Comparison of ENCODE assay signal across 24 cellular contexts in the genomic region with DNA sequence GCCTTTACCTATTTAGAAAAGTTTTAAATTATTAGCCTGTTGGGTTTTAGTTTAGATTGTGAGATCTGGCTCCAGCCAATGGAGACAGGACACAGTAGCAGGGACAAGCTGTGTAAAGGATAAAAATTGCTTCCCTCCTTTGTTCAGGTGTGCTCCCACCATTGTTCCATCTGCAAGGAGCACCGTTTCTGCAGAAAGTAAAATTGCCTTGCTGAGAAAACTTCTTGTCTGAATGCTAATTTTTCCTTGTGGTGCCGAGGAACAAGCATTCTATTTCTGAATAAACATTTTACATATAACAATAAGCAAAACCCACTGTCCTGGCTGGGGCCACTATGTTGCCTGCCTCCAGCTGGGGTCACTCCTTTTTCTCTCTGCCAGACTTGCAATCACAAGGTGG.
A peak's percentile ranks its signal among the peaks of the same experiment; 100 is the strongest.
DNase-seq lines count a peak whose midpoint lies in the region; ATAC-seq, FAIRE-seq and TF ChIP-seq lines count a peak whose summit lies in the region.
"Had no signal": no experiment of that assay in that cellular context is flagged by ENCODE, and none has a peak within 500 bp of the region (broad histone marks: within the 10 kb centered on the region; RNA-seq: fewer than 3 reads in every experiment).

No MANE protein-coding gene starts in this region.

- no peaks in the 10 kb centered on the region for H3K27me3 ChIP-seq in HCT116 (ENCODE audit: insufficient read depth, low read length)
- no peaks in the 10 kb centered on the region for H3K27me3 ChIP-seq in GM12878 (replicated peaks in 1 of 2; ENCODE audit: control insufficient read depth in 2 of 2, insufficient read depth in 2 of 2, low read length in 1 of 2)
- H3K27me3 ChIP-seq: Peyer's patch had no signal

- H3K4me1 Mint-ChIP-seq in activated CD8-positive, alpha-beta memory T cell treated with anti-CD3 and anti-CD28 coated beads, Interleukin-2, amount 10 ng/mL, durations not matched to agents 7 days and 5 days, result no peaks in the 10 kb centered on the region
- H3K4me1 Mint-ChIP-seq: CD4-positive, CD25-positive, alpha-beta regulatory T cell had no signal

- H3K27ac ChIP-seq in HCT116 (ENCODE audit: low read depth, low read length) (no peak overlapping the region), GM12878 (ENCODE audit: control insufficient read depth, insufficient read depth) (no peak overlapping the region)
- H3K27ac ChIP-seq: Peyer's patch, SK-N-MC had no signal

- SMC1A ChIA-PET in GM12878 (lab: Charles Lee; ENCODE audit: uncharacterized antibody, unreplicated experiment), result no interaction called here

- H3K4me3 ChIP-seq in HCT116 (replicated peaks in 1 of 2; ENCODE audit: low read depth in 1 of 2, low read length in 2 of 2), result no peak overlapping the region
- no peak overlapping the region for H3K4me3 ChIP-seq in GM12878
- H3K4me3 ChIP-seq: Peyer's patch, SK-N-MC had no signal

- POLR2A ChIA-PET in HCT116 (lab: Charles Lee), result no interaction called here
- POLR2A ChIA-PET in GM12878 (lab: Charles Lee), result no interaction called here

- TF ChIP-seq POLR2A in HCT116 (IDR thresholded peaks at IDR 0.05; ENCODE audit: borderline replicate concordance, extremely low read depth, insufficient read depth, insufficient read length) (no peak), GM12878 (IDR thresholded peaks at IDR 0.05; ENCODE audit: low read depth, low read length) (no peak)

- BruUV-seq in HCT116 (replicated peaks; lab: Mats Ljungman, UMichigan) (no TSS peak), GM12878 (replicated peaks; lab: Mats Ljungman, UMichigan) (no TSS peak)

- no peak for FAIRE-seq in GM12878 (lab: Jason Lieb, UNC)
- FAIRE-seq: H1, HepG2 had no signal

- CTCF ChIA-PET in HCT116 (lab: Charles Lee) (interaction anchor here (0.7 to 2.0 kb wide), 2 partner anchors 22 to 242 kb away, joined by 3 to 5 read pairs; no protein-coding TSS in a partner anchor), GM12878 (lab: Yijun Ruan, JAX) (interaction anchor here (3.8 to 4.8 kb wide), 2 partner anchors 45 to 242 kb away, joined by 14 to 37 read pairs; no protein-coding TSS in a partner anchor)
- CTCF ChIA-PET in activated CD8-positive, alpha-beta memory T cell treated with anti-CD3 and anti-CD28 coated beads, Interleukin-2, amount 10 ng/mL, durations not matched to agents 7 days and 5 days (lab: Charles Lee), result interaction anchor here (1.1 to 1.8 kb wide), 3 partner anchors 45 to 244 kb away, joined by 3 to 6 read pairs (median 3); no protein-coding TSS in a partner anchor

- H3K36me3 ChIP-seq in HCT116 (ENCODE audit: control insufficient read depth in 1 of 2, insufficient read depth in 2 of 2, low read length in 2 of 2) (no peaks in the 10 kb centered on the region; a peak in 1 of 4 replicates), GM12878 (ENCODE audit: control insufficient read depth in 2 of 2, insufficient read depth in 2 of 2, low read length in 1 of 2) (no peaks in the 10 kb centered on the region)
- H3K36me3 ChIP-seq: Peyer's patch had no signal

- WGBS in GM12878 (ENCODE audit: insufficient coverage, insufficient replicate concordance, low lambda C conversion rate, missing lambda C conversion rate), result 24% methylated on average over 2 of the region's 2 CpGs

- TF ChIP-seq EP300 in GM12878 (IDR thresholded peaks at IDR 0.05; ENCODE audit: borderline replicate concordance in 1 of 2, control insufficient read depth in 1 of 2, low read depth in 2 of 2, low read length in 2 of 2), result no peak

- intact Hi-C loops in HCT116 (cut with micrococcal nuclease) (no loop called here), GM12878 (cut with micrococcal nuclease; ENCODE audit: unreplicated experiment) (no loop called here), left ventricle myocardium superior (cut with micrococcal nuclease) (no loop called here)

- H3K79me2 ChIP-seq in HCT116 (ENCODE audit: insufficient read depth, low read length) (no peaks in the 10 kb centered on the region), GM12878 (ENCODE audit: control insufficient read depth, insufficient read depth, low read length) (no peaks in the 10 kb centered on the region)

- no peak overlapping the region for H3K9ac ChIP-seq in HCT116 (ENCODE audit: low read length)
- H3K9ac ChIP-seq in GM12878 (ENCODE audit: control insufficient read depth, insufficient read depth, low read length), result no peak overlapping the region

- RAD21 ChIA-PET in HCT116 (lab: Charles Lee; ENCODE audit: low non-redundant PET in 1 of 2, low total read pairs in 2 of 2, uncharacterized antibody in 2 of 2, unreplicated experiment in 2 of 2) (no interaction called here), GM12878 (lab: Charles Lee; ENCODE audit: unreplicated experiment) (no interaction called here)

- H3K4me2 ChIP-seq in HCT116 (ENCODE audit: low read length) (no peak overlapping the region), GM12878 (ENCODE audit: control insufficient read depth, insufficient read depth) (no peak overlapping the region)

- TF ChIP-seq CTCF in HCT116 (IDR thresholded peaks at IDR 0.05 in 2 of 3, conservative IDR thresholded peaks at IDR 0.05 in 1 of 3; ENCODE audit: borderline replicate concordance in 1 of 3, insufficient read depth in 1 of 3, low read depth in 2 of 3, low read length in 2 of 3) (no peak), GM12878 (IDR thresholded peaks at IDR 0.05 in 2 of 3, conservative IDR thresholded peaks at IDR 0.05 in 1 of 3; ENCODE audit: control insufficient read depth in 2 of 3, extremely low read depth in 1 of 3, insufficient read depth in 1 of 3, low read depth in 3 of 3, low read length in 3 of 3) (no peak)

- H3K36me3 Mint-ChIP-seq in activated CD8-positive, alpha-beta memory T cell treated with anti-CD3 and anti-CD28 coated beads, Interleukin-2, amount 10 ng/mL, durations not matched to agents 7 days and 5 days, result no peaks in the 10 kb centered on the region
- H3K36me3 Mint-ChIP-seq: CD4-positive, CD25-positive, alpha-beta regulatory T cell had no signal

- in situ Hi-C loops in GM12878 (cut with MboI), result no loop called here

- no peak overlapping the region for H3K4me3 Mint-ChIP-seq in activated CD8-positive, alpha-beta memory T cell treated with anti-CD3 and anti-CD28 coated beads, Interleukin-2, amount 10 ng/mL, durations not matched to agents 7 days and 5 days
- H3K4me3 Mint-ChIP-seq: CD4-positive, CD25-positive, alpha-beta regulatory T cell had no signal

- H4K20me1 ChIP-seq in HCT116 (ENCODE audit: insufficient read depth), result no peaks in the 10 kb centered on the region
- no peaks in the 10 kb centered on the region for H4K20me1 ChIP-seq in GM12878 (ENCODE audit: control insufficient read depth, insufficient read depth)

- no peaks in the 10 kb centered on the region for H3K27me3 Mint-ChIP-seq in activated CD8-positive, alpha-beta memory T cell treated with anti-CD3 and anti-CD28 coated beads, Interleukin-2, amount 10 ng/mL, durations not matched to agents 7 days and 5 days

- no peak for TF ChIP-seq RAD21 in HCT116 (IDR thresholded peaks at IDR 0.05; ENCODE audit: low read depth)
- TF ChIP-seq RAD21 in GM12878 (IDR thresholded peaks at IDR 0.05; ENCODE audit: insufficient read depth, low read depth, low read length), result no peak

- ATAC-seq in HCT116, result no peak
- ATAC-seq in GM12878, result no peak
- no peak for ATAC-seq in SK-N-SH treated with all-trans-retinoic acid at 6 μM for 48 hours
- no peak for ATAC-seq in left ventricle myocardium superior
- no peak for ATAC-seq in activated CD8-positive, alpha-beta memory T cell treated with anti-CD3 and anti-CD28 coated beads, Interleukin-2, amount 10 ng/mL, durations not matched to agents 7 days and 5 days

- H3K9me3 ChIP-seq in HCT116 (ENCODE audit: control insufficient read depth in 1 of 2, insufficient read depth in 1 of 2, low read depth in 1 of 2, low read length in 2 of 2) (peaks cover 7 to 11% of the 10 kb centered on the region in 2 experiments; a peak in 1 of 4 replicates), GM12878 (replicated peaks; ENCODE audit: control insufficient read depth, insufficient read depth, low read length) (peaks cover 5% of the 10 kb centered on the region; the same call in 2 of the 3 replicates)

- H3K27ac Mint-ChIP-seq in activated CD8-positive, alpha-beta memory T cell treated with anti-CD3 and anti-CD28 coated beads, Interleukin-2, amount 10 ng/mL, durations not matched to agents 7 days and 5 days, result no peak overlapping the region
- H3K27ac Mint-ChIP-seq: CD4-positive, CD25-positive, alpha-beta regulatory T cell had no signal

- DNase-seq in HCT116 (ENCODE audit: low read depth, low spot score) (no peak), NCI-H69 (lab: John Stamatoyannopoulos, UW) (peak; percentile 9), GM12878 (ENCODE audit: low read depth, low spot score) (no peak), mesenteric fat pad (ENCODE audit: low spot score) (peak; percentile 37), left ventricle myocardium superior (no peak), NOMO-1 (lab: John Stamatoyannopoulos, UW; ENCODE audit: unreplicated experiment in 2 of 2) (no peak)
- no peak for DNase-seq in activated CD8-positive, alpha-beta memory T cell treated with anti-CD3 and anti-CD28 coated beads, Interleukin-2, amount 10 ng/mL, durations not matched to agents 7 days and 5 days
- DNase-seq: CD4-positive, CD25-positive, alpha-beta regulatory T cell; DMS153; HCEC 1CT; NCI-H1092 treated with DMSO at 0.1 percent for 48 hours; NCI-H1436; NCI-H187 treated with DMSO at 0.1 percent for 48 hours; NCI-H2107; NCI-H524 treated with DMSO at 0.1 percent for 48 hours; NCI-H82; NK-92 treated with Interleukin-12 subunit alpha and Interleukin-12 subunit beta, amount 100 ng/mL, for 24 hours; Peyer's patch; SIG-M5; SW 1271 had no signal

- H3K4me1 ChIP-seq in HCT116 (ENCODE audit: control insufficient read depth in 1 of 2, insufficient read depth in 2 of 2, low read length in 2 of 2) (peaks cover 0 to 4% of the 10 kb centered on the region in 2 experiments; a peak in 2 of 4 replicates), GM12878 (ENCODE audit: control insufficient read depth, insufficient read depth, low read length) (no peaks in the 10 kb centered on the region; the same call in 1 of the 2 replicates)
- H3K4me1 ChIP-seq: Peyer's patch had no signal

- H3K9me2 ChIP-seq in HCT116 (ENCODE audit: insufficient read depth), result no peaks in the 10 kb centered on the region

- peaks cover 2% of the 10 kb centered on the region for H3K9me3 Mint-ChIP-seq in activated CD8-positive, alpha-beta memory T cell treated with anti-CD3 and anti-CD28 coated beads, Interleukin-2, amount 10 ng/mL, durations not matched to agents 7 days and 5 days (ENCODE audit: low read depth)

- H2AFZ ChIP-seq in HCT116 (ENCODE audit: low read depth, low read length, poor library complexity, severe bottlenecking) (no peak overlapping the region), GM12878 (ENCODE audit: control insufficient read depth, low read depth, low read length) (no peak overlapping the region)

TF ChIP-seq in HCT116, 20 proteins besides CTCF, POLR2A, EP300 and RAD21:
- TF ChIP-seq EZH2phosphoT487 (IDR thresholded peaks at IDR 0.05; ENCODE audit: borderline replicate concordance), result no peak
- peak; percentile 89 for TF ChIP-seq CBX3 (IDR thresholded peaks at IDR 0.05; ENCODE audit: low read depth)

TF ChIP-seq in GM12878, 131 proteins besides CTCF, POLR2A, EP300 and RAD21:
- no peak for TF ChIP-seq STAT3 (IDR thresholded peaks at IDR 0.05; ENCODE audit: low read depth, low read length)
- peak; percentile 98 for TF ChIP-seq CBX5 (IDR thresholded peaks at IDR 0.05; ENCODE audit: low read depth)

TF ChIP-seq in SK-N-SH treated with all-trans-retinoic acid at 6 μM for 48 hours, 23 proteins besides CTCF, POLR2A, EP300 and RAD21:
- no peak for TF ChIP-seq OSR1 (CRISPR knock-in tag; IDR thresholded peaks at IDR 0.05)
TF ChIP-seq in SK-N-SH treated with all-trans-retinoic acid at 6 μM for 48 hours: peak in this region for 0.

Comparison
In these comparisons a context has a peak if more than half of its experiments do, and no peak if none do; other contexts are left out.
1. DNase-seq: peak in NCI-H69 (single experiment) and mesenteric fat pad (single experiment); none in HCT116 (single experiment), GM12878 (single experiment), left ventricle myocardium superior (single experiment), activated CD8-positive, alpha-beta memory T cell treated with anti-CD3 and anti-CD28 coated beads, Interleukin-2, amount 10 ng/mL, durations not matched to agents 7 days and 5 days (single experiment) and NOMO-1 (0 of 2).